Comparison of ENCODE assay signal across 8 cellular contexts in the genomic region with DNA sequence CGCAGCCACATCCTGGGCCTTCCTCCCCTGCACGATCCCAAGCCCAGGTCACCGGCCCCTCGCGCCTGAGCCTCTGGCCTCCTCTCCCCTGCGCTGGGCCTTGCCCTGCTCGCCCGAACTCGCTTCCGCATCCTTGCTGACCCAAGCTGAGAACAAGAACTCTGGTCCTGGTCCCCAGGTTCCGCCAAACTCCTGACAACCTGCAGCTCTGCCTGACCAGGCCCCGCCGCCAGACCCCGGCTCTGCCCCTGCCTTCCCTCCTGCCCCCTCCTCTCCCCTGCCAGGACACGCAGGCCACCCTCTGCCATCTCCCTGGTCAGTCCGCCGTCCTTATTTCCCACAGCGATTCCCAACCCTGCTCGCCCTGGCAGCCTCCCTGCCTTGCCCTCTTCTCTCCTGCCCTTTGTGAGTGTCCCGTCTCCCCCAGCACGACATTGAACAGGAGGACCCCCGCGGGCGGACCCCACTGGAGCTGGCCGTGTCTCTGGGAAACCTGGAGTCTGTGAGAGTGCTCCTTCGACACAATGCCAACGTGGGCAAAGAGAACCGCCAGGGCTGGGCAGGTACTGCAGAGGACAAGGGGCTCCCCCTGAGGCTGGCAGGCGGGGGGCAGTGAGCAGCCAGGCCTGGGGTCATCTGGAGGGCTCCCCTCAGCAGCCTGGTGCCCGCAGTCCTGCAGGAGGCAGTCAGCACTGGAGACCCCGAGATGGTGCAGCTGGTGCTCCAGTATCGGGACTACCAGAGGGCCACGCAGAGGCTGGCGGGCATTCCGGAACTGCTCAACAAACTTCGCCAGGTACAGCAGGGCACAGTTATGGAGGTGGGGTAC. TPM values are rescaled to one million over a fixed set of nuclear protein-coding genes. Genes with fewer than 3 reads are reported as not detected.
DNase-seq lines count a peak whose midpoint lies in the region; ATAC-seq and TF ChIP-seq lines count a peak whose summit lies in the region.

No MANE protein-coding gene starts in this region.

- peak overlapping the region; percentile 79 for H3K9ac ChIP-seq in neural cell (ENCODE audit: low read length)

- H3K9me3 ChIP-seq in esophagus (ENCODE audit: control insufficient read depth in 2 of 2, insufficient read depth in 1 of 2, low read depth in 1 of 2, low read length in 1 of 2) (no peaks in the 10 kb centered on the region), neural cell (ENCODE audit: low read length) (no peaks in the 10 kb centered on the region)

- H4K20me1 ChIP-seq in neural cell (ENCODE audit: insufficient read depth): no peaks in the 10 kb centered on the region

- peak overlapping the region; percentile 43 for H2AFZ ChIP-seq in neural cell (ENCODE audit: low read depth, low read length)

- no peaks in the 10 kb centered on the region for H3K27me3 ChIP-seq in esophagus (ENCODE audit: control insufficient read depth in 1 of 2, insufficient read depth in 2 of 2, low read length in 2 of 2)
- H3K27me3 ChIP-seq in neural cell (ENCODE audit: insufficient read depth, low read depth, low read length): no peaks in the 10 kb centered on the region

- H3K4me3 ChIP-seq in esophagus (ENCODE audit: low read depth in 1 of 2, low read length in 2 of 2) (peak overlapping the region; percentile 65 to 79), neural cell (ENCODE audit: low read length) (peak overlapping the region; percentile 75)

- H3K4me2 ChIP-seq in neural cell (ENCODE audit: low read length): peak overlapping the region; percentile 79

- no peak for TF ChIP-seq CTCF in neural cell (IDR thresholded peaks at IDR 0.05; ENCODE audit: poor library complexity, severe bottlenecking)

- H3K27ac ChIP-seq in esophagus (ENCODE audit: low read depth in 2 of 2, low read length in 1 of 2): peak overlapping the region; percentile 95 to 97
- H3K27ac ChIP-seq in neural cell (ENCODE audit: low read length): peak overlapping the region; percentile 44

- no peak for TF ChIP-seq RAD21 in neural cell (conservative IDR thresholded peaks at IDR 0.05)

- peak; percentile 27 for DNase-seq in RPMI8226
- no peak for DNase-seq in Ammon's horn (ENCODE audit: low spot score)
- DNase-seq in LoVo (ENCODE audit: low spot score): no peak

- ATAC-seq in GM18511 (IDR thresholded peaks at IDR 0.05; ENCODE audit: unreplicated experiment) (peak; percentile 2), HG03045 (IDR thresholded peaks at IDR 0.05; ENCODE audit: unreplicated experiment) (no peak), GM18520 (IDR thresholded peaks at IDR 0.05; ENCODE audit: unreplicated experiment) (no peak)

- no peak for TF ChIP-seq EP300 in neural cell (conservative IDR thresholded peaks at IDR 0.05; ENCODE audit: poor library complexity, severe bottlenecking)

- peaks cover 7 to 30% of the 10 kb centered on the region in 2 donors for H3K36me3 ChIP-seq in esophagus (ENCODE audit: control insufficient read depth in 2 of 2, insufficient read depth in 2 of 2, low read length in 1 of 2)
- H3K36me3 ChIP-seq in neural cell (ENCODE audit: insufficient read depth, low read length): no peaks in the 10 kb centered on the region

- no peaks in the 10 kb centered on the region for H3K9me2 ChIP-seq in neural cell (ENCODE audit: insufficient read depth, low read length)

- peaks cover 6% of the 10 kb centered on the region for H3K79me2 ChIP-seq in neural cell (replicated peaks; ENCODE audit: insufficient read depth, low read length)

- H3F3A ChIP-seq in neural cell (ENCODE audit: insufficient read depth, low read length, poor library complexity, severe bottlenecking): peaks cover 7% of the 10 kb centered on the region

- peaks cover 15 to 40% of the 10 kb centered on the region in 2 donors for H3K4me1 ChIP-seq in esophagus (ENCODE audit: control insufficient read depth in 2 of 2, insufficient read depth in 2 of 2, low read length in 1 of 2)

- 22 to 29% methylated on average over 28 to 36 of the region's 36 CpGs for WGBS in esophagus, 2 donors

TF ChIP-seq in neural cell, 6 proteins besides CTCF, POLR2A, EP300 and RAD21:
- TF ChIP-seq REST (IDR thresholded peaks at IDR 0.05; ENCODE audit: borderline replicate concordance) (no peak), SMC3 (conservative IDR thresholded peaks at IDR 0.05; ENCODE audit: poor library complexity) (no peak), EZH2 (IDR thresholded peaks at IDR 0.05; ENCODE audit: borderline replicate concordance, insufficient read depth, low read length, poor library complexity, severe bottlenecking) (no peak), POLR2AphosphoS5 (IDR thresholded peaks at IDR 0.05) (no peak)

RNA-seq across cellular contexts. Expression of gene ANKRD13D, which starts 0.8 kb away (rescaled TPM):
- 10 to 100 TPM; 36.8 to 87.3 TPM for polyA plus RNA-seq in esophagus
- 93.5 and 111 TPM in 2 replicates for polyA plus RNA-seq in neural cell
- 48.3 and 59.2 TPM in 2 replicates for polyA minus RNA-seq in neural cell

RNA-seq across cellular contexts. Expression of gene SSH3, which starts 13.5 kb away (rescaled TPM):
- polyA plus RNA-seq in esophagus (10 to 100 TPM; 38.6 to 55.6 TPM), neural cell (0.89 and 1.4 TPM in 2 replicates)
- 3.4 TPM in 1 of 2 replicates, not detected in the other for polyA minus RNA-seq in neural cell

RNA-seq across cellular contexts. Expression of gene GRK2, which starts 23.6 kb away (rescaled TPM):
- 10 to 100 TPM; 62.4 to 74.2 TPM for polyA plus RNA-seq in esophagus
- 47.3 and 59.1 TPM in 2 replicates for polyA plus RNA-seq in neural cell
- polyA minus RNA-seq in neural cell: 60.9 and 68.9 TPM in 2 replicates

Comparison
In these comparisons a context has a peak if more than half of its experiments do, and no peak if none do; other contexts are left out.
1. RNA of gene SSH3, which starts 13.5 kb away (polyA plus RNA-seq): 38.6 to 55.6 TPM in esophagus; 0.89 to 1.4 TPM in neural cell; every median in the first group is over 10 times any median in the second.